ENCODE assay signal across 9 cellular contexts in genomic region chr17:42163113-42163512, GRCh38. TPM values are rescaled to one million over a fixed set of nuclear protein-coding genes. Genes with fewer than 3 reads are reported as not detected.
A peak's percentile ranks its signal among the peaks of the same experiment; 100 is the strongest.
DNase-seq lines count a peak whose midpoint lies in the region; ATAC-seq and TF ChIP-seq lines count a peak whose summit lies in the region.
"Had no signal": no experiment of that assay in that cellular context is flagged by ENCODE, and none has a peak within 500 bp of the region (broad histone marks: within the 10 kb centered on the region; RNA-seq: fewer than 3 reads in every experiment).

No MANE protein-coding gene starts in this region.

- H3K36me3 ChIP-seq in breast epithelium: no peaks in the 10 kb centered on the region
- H3K36me3 ChIP-seq in testis (ENCODE audit: low read depth, missing control alignments): no peaks in the 10 kb centered on the region

- intact Hi-C loops in MCF 10A (cut with micrococcal nuclease) (no loop called here), breast epithelium (cut with DNase I; ENCODE audit: low total_unique reads) (no loop called here), testis (cut with DNase I; ENCODE audit: low total_unique reads) (no loop called here), cardiac septum (cut with DNase I) (no loop called here)

- H3K9me3 ChIP-seq in breast epithelium (no peaks in the 10 kb centered on the region), testis (no peaks in the 10 kb centered on the region)

- peak; percentile 37 for DNase-seq in MCF 10A (ENCODE audit: unreplicated experiment)
- no peak for DNase-seq in breast epithelium (ENCODE audit: low spot score in 2 of 2)
- DNase-seq in WTC11 (ENCODE audit: low spot score): peak; percentile 87
- DNase-seq in fibroblast of mammary gland (ENCODE audit: low read depth): no peak
- DNase-seq in testis: no peak
- no peak for DNase-seq in cardiac septum (ENCODE audit: low spot score)
- DNase-seq: NCI-H1930 had no signal

- H3K9me3 Mint-ChIP-seq in MCF 10A (ENCODE audit: unreplicated experiment) (no peaks in the 10 kb centered on the region), WTC11 (no peaks in the 10 kb centered on the region)

- POLR2A ChIA-PET in MCF 10A (lab: Yijun Ruan, JAX): no interaction called here
- POLR2A ChIA-PET in WTC11 (lab: Charles Lee): no interaction called here

- peak; percentile 36 for TF ChIP-seq CTCF in MCF 10A (IDR thresholded peaks at IDR 0.05; ENCODE audit: unreplicated experiment)
- TF ChIP-seq CTCF in breast epithelium (IDR thresholded peaks at IDR 0.05): no peak
- peak; percentile 81 for TF ChIP-seq CTCF in WTC11 (IDR thresholded peaks at IDR 0.05)
- TF ChIP-seq CTCF in fibroblast of mammary gland (conservative IDR thresholded peaks at IDR 0.05; ENCODE audit: control insufficient read depth, insufficient read depth, low read depth, low read length): peak; percentile 38
- peak in 2 of 3 experiments; percentile 7 to 15 for TF ChIP-seq CTCF in testis (IDR thresholded peaks at IDR 0.05)

- no peak overlapping the region for H3K27ac Mint-ChIP-seq in MCF 10A (ENCODE audit: low read depth, unreplicated experiment)
- H3K27ac Mint-ChIP-seq in WTC11: 0 out of 2 replicates have a peak overlapping the region, but pooled peaks have one; percentile 54

- no peak overlapping the region for H3K4me3 ChIP-seq in breast epithelium
- no peak overlapping the region for H3K4me3 ChIP-seq in fibroblast of mammary gland (ENCODE audit: control insufficient read depth, low read depth, low read length)
- H3K4me3 ChIP-seq in testis: no peak overlapping the region

- ATAC-seq in WTC11 (peak; percentile 86), HG02938 (IDR thresholded peaks at IDR 0.05; ENCODE audit: unreplicated experiment) (no peak), HG02678 (IDR thresholded peaks at IDR 0.05; ENCODE audit: unreplicated experiment) (no peak)

- H3K4me1 ChIP-seq in breast epithelium (no peaks in the 10 kb centered on the region), testis (no peaks in the 10 kb centered on the region)

- TF ChIP-seq POLR2A in breast epithelium (IDR thresholded peaks at IDR 0.05) (no peak), testis (IDR thresholded peaks at IDR 0.05) (no peak)

- H3K36me3 Mint-ChIP-seq in MCF 10A (ENCODE audit: insufficient read depth, unreplicated experiment) (no peaks in the 10 kb centered on the region), WTC11 (no peaks in the 10 kb centered on the region)

- BruUV-seq in MCF 10A (replicated peaks; lab: Mats Ljungman, UMichigan): no TSS peak

- no peaks in the 10 kb centered on the region for H3K27me3 Mint-ChIP-seq in MCF 10A (ENCODE audit: insufficient read depth, unreplicated experiment)
- no peaks in the 10 kb centered on the region; the same call in 1 of the 2 replicates for H3K27me3 Mint-ChIP-seq in WTC11 (ENCODE audit: low read depth)

- CTCF ChIA-PET in MCF 10A (lab: Yijun Ruan, JAX): interaction anchor here (0.6 to 0.8 kb wide), 2 partner anchors 71 to 243 kb away, joined by 3 read pairs; no protein-coding TSS in a partner anchor
- CTCF ChIA-PET in WTC11 (lab: Charles Lee): interaction anchor here (0.6 to 3.2 kb wide), 28 partner anchors 9 to 374 kb away, joined by 3 to 33 read pairs (median 4); partner anchors contain the start of genes KAT2A and KCNH4

- H3K4me1 Mint-ChIP-seq in MCF 10A (ENCODE audit: insufficient read depth, unreplicated experiment) (no peaks in the 10 kb centered on the region), WTC11 (0 out of 2 replicates have a peak, but pooled peaks cover 3% of the 10 kb centered on the region)

- H3K27me3 ChIP-seq in breast epithelium: no peaks in the 10 kb centered on the region
- no peaks in the 10 kb centered on the region for H3K27me3 ChIP-seq in testis

- H3K4me3 Mint-ChIP-seq in MCF 10A (ENCODE audit: unreplicated experiment): no peak overlapping the region
- no peak overlapping the region for H3K4me3 Mint-ChIP-seq in WTC11

- H3K27ac ChIP-seq in breast epithelium (no peak overlapping the region), testis (no peak overlapping the region)

- 66 to 68% methylated on average over 8 of the region's 8 CpGs for WGBS in testis, 2 donors

TF ChIP-seq in WTC11, 78 proteins besides CTCF, POLR2A, EP300 and RAD21:
- TF ChIP-seq ZNF263 (CRISPR knock-in tag; IDR thresholded peaks at IDR 0.05; ENCODE audit: low read depth): no peak
- TF ChIP-seq HMGXB4 (CRISPR knock-in tag; IDR thresholded peaks at IDR 0.05): 0 out of 2 replicates have a peak, but pooled peaks have one; percentile 2
TF ChIP-seq in WTC11: peak in this region for 1.

RNA-seq across cellular contexts. Expression of gene RAB5C, which starts 8.3 kb away (rescaled TPM):
- 101 and 119 TPM in 2 replicates for total RNA-seq in MCF 10A (2022)
- 100 to 1,000 TPM; 114 to 146 (median 117) TPM for total RNA-seq in breast epithelium
- 74.3 to 84.8 TPM (median 84.1 TPM) in 3 replicates for total RNA-seq in WTC11 (2021)
- total RNA-seq in testis: 100 to 1,000 TPM in 1 of 2 donors, 10 to 100 TPM in 1; 96.0 to 152 TPM
- 139 TPM for polyA plus RNA-seq in testis (ENCODE audit: insufficient read depth, low read depth, low replicate concordance)
- 43.9 TPM for total RNA-seq in cardiac septum

RNA-seq across cellular contexts. Expression of gene KCNH4, which starts 17.8 kb away (rescaled TPM):
- total RNA-seq in MCF 10A (2022): not detected in 2 replicates
- total RNA-seq in breast epithelium: under 1 TPM in 1 of 3 donors, not detected in 2; under 0.01 TPM
- total RNA-seq in WTC11 (2021): 0.24 to 0.46 TPM (median 0.34 TPM) in 3 replicates
- under 1 TPM; 0.24 to 0.56 TPM for total RNA-seq in testis
- 0.42 TPM for polyA plus RNA-seq in testis (ENCODE audit: insufficient read depth, low read depth, low replicate concordance)
- not detected for total RNA-seq in cardiac septum

RNA-seq across cellular contexts. Expression of gene HCRT, which starts 22.1 kb away (rescaled TPM):
- total RNA-seq in MCF 10A (2022) (not detected in 2 replicates), breast epithelium (not detected), WTC11 (2021) (not detected in 3 replicates), testis (not detected), cardiac septum (not detected)
- polyA plus RNA-seq in testis (ENCODE audit: insufficient read depth, low read depth, low replicate concordance): not detected

RNA-seq across cellular contexts. Expression of gene GHDC, which starts 31.2 kb away (rescaled TPM):
- total RNA-seq in MCF 10A (2022) (6.8 and 8.9 TPM in 2 replicates), breast epithelium (10 to 100 TPM; 29.1 to 53.0 (median 33.1) TPM), WTC11 (2021) (7.5 to 11.1 TPM (median 11.1 TPM) in 3 replicates), testis (10 to 100 TPM; 28.3 to 36.6 TPM), cardiac septum (6.0 TPM)
- 16.9 TPM for polyA plus RNA-seq in testis (ENCODE audit: insufficient read depth, low read depth, low replicate concordance)

RNA-seq across cellular contexts. Expression of gene HSPB9, which starts 40.5 kb away (rescaled TPM):
- not detected in 2 replicates for total RNA-seq in MCF 10A (2022)
- total RNA-seq in breast epithelium: under 1 TPM in 1 of 3 donors, not detected in 2; 0.48 TPM
- 0.30 to 0.57 TPM (median 0.46 TPM) in 3 replicates for total RNA-seq in WTC11 (2021)
- total RNA-seq in testis: 1 to 10 TPM; 6.9 to 9.8 TPM
- 12.9 TPM for polyA plus RNA-seq in testis (ENCODE audit: insufficient read depth, low read depth, low replicate concordance)
- not detected for total RNA-seq in cardiac septum

Comparison
In these comparisons a context has a peak if more than half of its experiments do, and no peak if none do; other contexts are left out.
1. DNase-seq: peak in MCF 10A (single experiment) and WTC11 (single experiment); none in breast epithelium (0 of 2), fibroblast of mammary gland (single experiment), testis (single experiment) and cardiac septum (single experiment).
2. CTCF ChIP-seq: peak in MCF 10A (single experiment), WTC11 (single experiment), fibroblast of mammary gland (single experiment) and testis (2 of 3); none in breast epithelium (0 of 3).